Comparison of ENCODE assay signal across 14 cellular contexts in genomic region chr15:45394681-45395080, GRCh38.
"Had no signal": no experiment of that assay in that cellular context is flagged by ENCODE, and none has a peak within 500 bp of the region (broad histone marks: within the 10 kb centered on the region; RNA-seq: fewer than 3 reads in every experiment).

No MANE protein-coding gene starts in this region.

- H3K27ac ChIP-seq: esophagus squamous epithelium, gastroesophageal sphincter, ovary, thoracic aorta had no signal

- H3K27me3 ChIP-seq: ovary had no signal

- H3K4me3 ChIP-seq: esophagus squamous epithelium, gastroesophageal sphincter, mucosa of descending colon, ovary, smooth muscle cell, thoracic aorta had no signal

- ATAC-seq: gastroesophageal sphincter; natural killer cell; stimulated activated naive CD8-positive, alpha-beta T cell treated with anti-CD3 and anti-CD28 coated beads, Interleukin-15, Interleukin-2, amounts not matched to agents 100 U/mL and 50 U/mL, for 24 hours had no signal

- DNase-seq: esophagus squamous epithelium; foreskin fibroblast; mucosa of descending colon; natural killer cell; nucleus accumbens; ovary; right cardiac atrium; stimulated activated CD4-positive, alpha-beta T cell treated with anti-CD3 and anti-CD28 coated beads, Interleukin-2, amount 100 ng/mL, for 48 hours; stimulated activated CD8-positive, alpha-beta memory T cell treated with anti-CD3 and anti-CD28 coated beads, Interleukin-4, amount 100 ng/mL, for 48 hours; stimulated activated naive CD8-positive, alpha-beta T cell treated with anti-CD3 and anti-CD28 coated beads, Interleukin-15, Interleukin-2, amounts not matched to agents 100 U/mL and 50 U/mL, for 24 hours; trophoblast cell had no signal
